In genomic region chr11:61946894-61947293, GRCh38 we compare ENCODE assay signal across 12 cellular contexts. TPM values are rescaled to one million over a fixed set of nuclear protein-coding genes. Genes with fewer than 3 reads are reported as not detected.
DNase-seq lines count a peak whose midpoint lies in the region; ATAC-seq and TF ChIP-seq lines count a peak whose summit lies in the region.
"Had no signal": no experiment of that assay in that cellular context is flagged by ENCODE, and none has a peak within 500 bp of the region (broad histone marks: within the 10 kb centered on the region; RNA-seq: fewer than 3 reads in every experiment).

No MANE protein-coding gene starts in this region.

- DNase-seq in SK-N-SH (no peak), chondrocyte (ENCODE audit: low spot score) (no peak), gastrocnemius medialis (no peak), left lung (no peak)

- no peak for TF ChIP-seq EP300 in SK-N-SH (IDR thresholded peaks at IDR 0.05; ENCODE audit: borderline replicate concordance in 1 of 2, low read depth in 1 of 2, low read length in 1 of 2)
- TF ChIP-seq EP300 in gastroesophageal sphincter (IDR thresholded peaks at IDR 0.05), result no peak

- WGBS in SK-N-SH (ENCODE audit: low lambda C conversion rate), result 92% methylated on average over 5 of the region's 5 CpGs
- WGBS in gastroesophageal sphincter (ENCODE audit: low coverage in 1 of 2), 2 donors, result 96 to 98% methylated on average over 3 to 5 of the region's 5 CpGs

- H3K36me3 Mint-ChIP-seq in chondrocyte (ENCODE audit: low read depth) (no peaks in the 10 kb centered on the region), nephron (ENCODE audit: low read depth) (no peaks in the 10 kb centered on the region)
- H3K36me3 Mint-ChIP-seq: CD8-positive, alpha-beta memory T cell had no signal

- no peak for ATAC-seq in SK-N-SH treated with all-trans-retinoic acid at 6 μM for 48 hours
- ATAC-seq in gastrocnemius medialis, result no peak
- ATAC-seq in gastroesophageal sphincter, result no peak
- ATAC-seq in left lung, result no peak
- ATAC-seq in GM18870 (IDR thresholded peaks at IDR 0.05; ENCODE audit: unreplicated experiment), result no peak

- H3K27ac Mint-ChIP-seq in chondrocyte (ENCODE audit: unreplicated experiment) (peak overlapping the region; percentile 86), nephron (peak overlapping the region; percentile 10 to 83 (median 26))

- H3K4me3 ChIP-seq in SK-N-SH (ENCODE audit: low read depth in 2 of 2, low read length in 1 of 2) (no peak overlapping the region), gastrocnemius medialis (no peak overlapping the region), gastroesophageal sphincter (no peak overlapping the region), left lung (no peak overlapping the region)

- no peaks in the 10 kb centered on the region for H3K36me3 ChIP-seq in SK-N-SH (replicated peaks in 1 of 2; ENCODE audit: control insufficient read depth in 1 of 2, insufficient read depth in 2 of 2, low read length in 1 of 2)
- no peaks in the 10 kb centered on the region for H3K36me3 ChIP-seq in gastrocnemius medialis
- no peaks in the 10 kb centered on the region for H3K36me3 ChIP-seq in gastroesophageal sphincter
- H3K36me3 ChIP-seq in left lung, result no peaks in the 10 kb centered on the region

- H3K4me1 ChIP-seq in SK-N-SH (ENCODE audit: control insufficient read depth in 1 of 2, insufficient read depth in 2 of 2, low read depth in 1 of 2, low read length in 1 of 2) (peaks cover 11 to 18% of the 10 kb centered on the region in 2 experiments; a peak in 2 of 4 replicates), gastrocnemius medialis (no peaks in the 10 kb centered on the region), gastroesophageal sphincter (peaks cover 0 to 25% (median 11%) of the 10 kb centered on the region in 3 donors), left lung (peaks cover 0 to 26% of the 10 kb centered on the region in 2 donors)

- intact Hi-C loops in gastrocnemius medialis (cut with DNase I; ENCODE audit: low total_unique reads) (loop anchor here (1.0 to 5.0 kb wide), 5 partner anchors 48 to 160 kb away; no protein-coding TSS in a partner anchor), left lung (cut with DNase I) (loop anchor here in 1 of 2 donors (5.0 kb wide), 1 partner anchor 50 kb away; no protein-coding TSS in a partner anchor)

- no peak overlapping the region for H3K4me2 ChIP-seq in SK-N-SH
- H3K4me2 ChIP-seq: KMS-11 had no signal

- H4K20me1 ChIP-seq in SK-N-SH (ENCODE audit: insufficient read depth), result no peaks in the 10 kb centered on the region

- H3K27ac ChIP-seq in SK-N-SH (ENCODE audit: low read depth in 2 of 2, low read length in 1 of 2) (no peak overlapping the region), gastrocnemius medialis (no peak overlapping the region), gastroesophageal sphincter (peak overlapping the region in 1 of 4 donors; percentile 40), left lung (no peak overlapping the region)
- H3K27ac ChIP-seq: 22Rv1, KMS-11, RWPE1 had no signal

- no peak overlapping the region for H3K4me3 Mint-ChIP-seq in chondrocyte (ENCODE audit: unreplicated experiment)
- H3K4me3 Mint-ChIP-seq in nephron, result no peak overlapping the region
- H3K4me3 Mint-ChIP-seq: CD8-positive, alpha-beta memory T cell had no signal

- no peak overlapping the region for H2AFZ ChIP-seq in SK-N-SH (ENCODE audit: low read depth)

- no peaks in the 10 kb centered on the region for H3K9me2 ChIP-seq in SK-N-SH

- TF ChIP-seq POLR2A in gastrocnemius medialis (IDR thresholded peaks at IDR 0.05) (no peak), gastroesophageal sphincter (IDR thresholded peaks at IDR 0.05) (no peak)

- H3K9me3 Mint-ChIP-seq in chondrocyte (ENCODE audit: low read depth), result no peaks in the 10 kb centered on the region
- no peaks in the 10 kb centered on the region for H3K9me3 Mint-ChIP-seq in nephron
- H3K9me3 Mint-ChIP-seq: CD8-positive, alpha-beta memory T cell had no signal

- no peak overlapping the region for H3K9ac ChIP-seq in SK-N-SH
- H3K9ac ChIP-seq: KMS-11 had no signal

- peaks cover 3% of the 10 kb centered on the region for H3F3A ChIP-seq in SK-N-SH (replicated peaks; ENCODE audit: insufficient read depth)

- H3K79me2 ChIP-seq in SK-N-SH (ENCODE audit: insufficient read depth), result no peaks in the 10 kb centered on the region

- no peaks in the 10 kb centered on the region for H3K9me3 ChIP-seq in SK-N-SH
- no peaks in the 10 kb centered on the region for H3K9me3 ChIP-seq in gastrocnemius medialis
- H3K9me3 ChIP-seq in gastroesophageal sphincter, result no peaks in the 10 kb centered on the region
- H3K9me3 ChIP-seq in left lung, result no peaks in the 10 kb centered on the region

- H3K27me3 ChIP-seq in SK-N-SH (ENCODE audit: insufficient read depth), result no peaks in the 10 kb centered on the region
- H3K27me3 ChIP-seq in gastrocnemius medialis, result no peaks in the 10 kb centered on the region
- H3K27me3 ChIP-seq in gastroesophageal sphincter, result peaks cover 3% of the 10 kb centered on the region
- no peaks in the 10 kb centered on the region for H3K27me3 ChIP-seq in left lung

- in situ Hi-C loops in gastrocnemius medialis (cut with MboI; ENCODE audit: low sequenced_read_pairs in 4 of 4), result loop anchor here in 2 of 4 donors (5.0 to 10.0 kb wide), 2 partner anchors 50 to 52 kb away; partner anchors contain the start of gene FADS3 (in 1 of the 2)

- no peak for TF ChIP-seq CTCF in SK-N-SH (IDR thresholded peaks at IDR 0.05)
- TF ChIP-seq CTCF in chondrocyte (IDR thresholded peaks at IDR 0.05), result no peak
- TF ChIP-seq CTCF in nephron (IDR thresholded peaks at IDR 0.05; ENCODE audit: unreplicated experiment in 3 of 3), result no peak
- no peak for TF ChIP-seq CTCF in gastrocnemius medialis (IDR thresholded peaks at IDR 0.05 in 4 of 5, conservative IDR thresholded peaks at IDR 0.05 in 1 of 5)
- no peak for TF ChIP-seq CTCF in gastroesophageal sphincter (IDR thresholded peaks at IDR 0.05)
- no peak for TF ChIP-seq CTCF in left lung (IDR thresholded peaks at IDR 0.05)

- H3K27me3 Mint-ChIP-seq in chondrocyte (ENCODE audit: low read depth), result no peaks in the 10 kb centered on the region
- no peaks in the 10 kb centered on the region for H3K27me3 Mint-ChIP-seq in nephron (ENCODE audit: low read depth)

- POLR2A ChIA-PET in SK-N-SH (lab: Yijun Ruan, JAX), result interaction anchor here (0.6 to 2.1 kb wide), 7 partner anchors 19 to 135 kb away, joined by 3 to 17 read pairs (median 5); partner anchors contain the start of gene FTH1

- H3K4me1 Mint-ChIP-seq in chondrocyte (ENCODE audit: low read depth) (peaks cover 41% of the 10 kb centered on the region), nephron (peaks cover 23% of the 10 kb centered on the region)
- H3K4me1 Mint-ChIP-seq: CD8-positive, alpha-beta memory T cell had no signal

- CTCF ChIA-PET in SK-N-SH (lab: Yijun Ruan, JAX), result interaction anchor here (0.6 to 10.4 kb wide), 49 partner anchors 7 to 193 kb away, joined by 3 to 543 read pairs (median 5); partner anchors contain the start of genes FADS1, FADS2, FADS3 and FTH1

- no peak for TF ChIP-seq RAD21 in SK-N-SH (IDR thresholded peaks at IDR 0.05; ENCODE audit: low read length)

TF ChIP-seq in SK-N-SH treated with all-trans-retinoic acid at 6 μM for 48 hours, 23 proteins besides CTCF, POLR2A, EP300 and RAD21:
- TF ChIP-seq RARB (CRISPR knock-in tag; IDR thresholded peaks at IDR 0.05), result no peak
- TF ChIP-seq ZFP3 (CRISPR knock-in tag; IDR thresholded peaks at IDR 0.05), result peak; percentile 99

TF ChIP-seq in SK-N-SH, 30 proteins besides CTCF, POLR2A, EP300 and RAD21 (continues in another document):
- TF ChIP-seq TEAD4 (IDR thresholded peaks at IDR 0.05; ENCODE audit: borderline replicate concordance, insufficient read depth), result no peak
- TF ChIP-seq JUND (IDR thresholded peaks at IDR 0.05), result no peak
- no peak for TF ChIP-seq GATA2 (CRISPR knock-in tag; IDR thresholded peaks at IDR 0.05)
- TF ChIP-seq MEF2A (IDR thresholded peaks at IDR 0.05; ENCODE audit: borderline replicate concordance, low read depth), result no peak

RNA-seq across cellular contexts. Expression of gene BEST1, which starts 3.3 kb away (rescaled TPM):
- polyA plus RNA-seq in SK-N-SH (2012; rRNA removed), result 0.30 and 0.47 TPM in 2 replicates
- polyA plus RNA-seq in SK-N-SH (2012; cell fraction: cytosol; rRNA removed), result 0.12 and 0.13 TPM in 2 replicates
- polyA plus RNA-seq in SK-N-SH (2012; cell fraction: nucleus; rRNA removed), result 2.0 and 2.8 TPM in 2 replicates
- total RNA-seq in chondrocyte, result 1.3 to 4.5 TPM (median 2.8 TPM) in 3 replicates
- 1 to 10 TPM in 1 of 4 donors, under 1 TPM in 2, not detected in 1; 0.93 to 1.7 (median 0.94) TPM for total RNA-seq in gastrocnemius medialis
- total RNA-seq in gastroesophageal sphincter, result 1 to 10 TPM; 3.0 to 4.0 (median 3.4) TPM
- 10 to 100 TPM in 1 of 2 donors, 1 to 10 TPM in 1; 3.8 to 14.6 TPM for total RNA-seq in left lung

RNA-seq across cellular contexts. Expression of gene FTH1, which starts 20.5 kb away (rescaled TPM):
- 879 and 1,229 TPM in 2 replicates for polyA plus RNA-seq in SK-N-SH (2012; rRNA removed)
- polyA plus RNA-seq in SK-N-SH (2012; cell fraction: cytosol; rRNA removed), result 2,322 and 2,767 TPM in 2 replicates
- 269 and 354 TPM in 2 replicates for polyA plus RNA-seq in SK-N-SH (2012; cell fraction: nucleus; rRNA removed)
- total RNA-seq in chondrocyte (3,793 to 4,450 TPM (median 3,807 TPM) in 3 replicates), gastrocnemius medialis (1,000 to 10,000 TPM; 1,340 to 3,366 (median 1,705) TPM), gastroesophageal sphincter (1,000 to 10,000 TPM; 1,945 to 2,292 (median 2,070) TPM), left lung (1,000 to 10,000 TPM; 3,536 to 5,494 TPM)

RNA-seq across cellular contexts. Expression of gene RAB3IL1, which starts 29.5 kb away (rescaled TPM):
- 9.8 and 10.2 TPM in 2 replicates for polyA plus RNA-seq in SK-N-SH (2012; rRNA removed)
- polyA plus RNA-seq in SK-N-SH (2012; cell fraction: cytosol; rRNA removed), result 4.8 and 7.2 TPM in 2 replicates
- polyA plus RNA-seq in SK-N-SH (2012; cell fraction: nucleus; rRNA removed), result 14.6 and 16.0 TPM in 2 replicates
- total RNA-seq in chondrocyte, result 9.7 to 24.7 TPM (median 24.1 TPM) in 3 replicates
- 1 to 10 TPM; 3.9 to 5.4 (median 4.9) TPM for total RNA-seq in gastrocnemius medialis
- total RNA-seq in gastroesophageal sphincter, result 10 to 100 TPM; 11.5 to 22.1 (median 14.7) TPM
- 10 to 100 TPM; 10.8 to 13.3 TPM for total RNA-seq in left lung
- polyA plus RNA-seq: CD8-positive, alpha-beta memory T cell had no signal

RNA-seq across cellular contexts. Expression of gene FADS3, which starts 55.5 kb away (rescaled TPM):
- polyA plus RNA-seq in SK-N-SH (2012; rRNA removed), result 93.3 and 116 TPM in 2 replicates
- 20.9 and 32.5 TPM in 2 replicates for polyA plus RNA-seq in SK-N-SH (2012; cell fraction: cytosol; rRNA removed)
- 761 and 764 TPM in 2 replicates for polyA plus RNA-seq in SK-N-SH (2012; cell fraction: nucleus; rRNA removed)
- total RNA-seq in chondrocyte, result 206 to 263 TPM (median 255 TPM) in 3 replicates
- 100 to 1,000 TPM in 2 of 4 donors, 10 to 100 TPM in 2; 40.7 to 196 (median 89.0) TPM for total RNA-seq in gastrocnemius medialis
- 10 to 100 TPM; 41.6 to 81.6 (median 60.5) TPM for total RNA-seq in gastroesophageal sphincter
- total RNA-seq in left lung, result 10 to 100 TPM; 64.1 to 71.4 TPM
